18 cellular contexts compared by ENCODE assay signal in the genomic region with DNA sequence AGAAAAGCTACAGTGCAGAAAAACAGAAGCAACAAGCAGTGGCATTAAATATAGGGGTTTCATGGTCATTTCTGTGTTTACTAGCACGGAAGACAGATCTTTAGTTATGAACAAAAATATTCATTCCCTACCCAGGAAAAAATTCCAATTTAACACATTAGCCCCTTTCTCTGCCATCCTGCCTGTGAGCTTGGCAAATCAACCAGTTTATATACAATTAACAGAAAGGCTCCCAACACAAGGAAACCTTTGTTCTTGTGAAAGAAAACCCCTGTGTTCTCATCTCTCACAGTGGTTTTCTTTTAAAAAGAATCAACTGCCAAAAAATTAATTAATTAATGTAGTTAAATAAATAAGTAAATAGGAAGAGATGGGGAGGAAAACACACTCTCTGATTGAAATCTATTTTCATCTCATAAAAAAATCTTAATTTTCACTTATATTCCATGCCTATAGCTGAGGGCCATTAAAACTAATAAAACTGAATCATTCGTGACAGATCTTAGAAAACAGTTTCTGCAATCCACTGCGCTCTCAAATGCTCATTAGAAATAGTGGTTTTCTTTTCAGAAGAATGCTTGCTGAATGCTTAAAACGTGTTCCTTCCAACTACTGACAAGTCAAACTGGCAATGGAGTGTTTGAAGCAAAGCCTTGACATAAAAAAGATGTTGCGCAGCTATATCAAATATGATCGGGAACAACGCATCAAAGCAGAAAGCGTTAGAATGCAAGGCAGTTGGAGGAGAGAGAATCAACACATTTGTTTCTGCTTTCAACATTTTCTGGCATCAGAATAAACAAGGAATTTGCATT.
A peak's percentile ranks its signal among the peaks of the same experiment; 100 is the strongest.
DNase-seq lines count a peak whose midpoint lies in the region; ATAC-seq and TF ChIP-seq lines count a peak whose summit lies in the region.
"Had no signal": no experiment of that assay in that cellular context is flagged by ENCODE, and none has a peak within 500 bp of the region (broad histone marks: within the 10 kb centered on the region; RNA-seq: fewer than 3 reads in every experiment).

No MANE protein-coding gene starts in this region.

- no peaks in the 10 kb centered on the region for H3K9me3 ChIP-seq in uterus
- H3K9me3 ChIP-seq: HAP-1, Peyer's patch had no signal

- TF ChIP-seq POLR2A in uterus (IDR thresholded peaks at IDR 0.05): no peak

- H3K27ac ChIP-seq in angular gyrus (ENCODE audit: low read depth, low read length): peak overlapping the region; percentile 97
- peak overlapping the region; percentile 91 for H3K27ac ChIP-seq in substantia nigra (ENCODE audit: low read depth, low read length, poor library complexity, severe bottlenecking)
- no peak overlapping the region for H3K27ac ChIP-seq in uterus
- H3K27ac ChIP-seq: Peyer's patch had no signal

- DNase-seq in foreskin melanocyte: peak; percentile 67
- DNase-seq in midbrain (lab: John Stamatoyannopoulos, UW): peak; percentile 71
- DNase-seq in substantia nigra (lab: John Stamatoyannopoulos, UW): peak in 7 of 49 donors; percentile 1 to 57 (median 2)
- no peak for DNase-seq in hepatic stellate cell (ENCODE audit: low spot score)
- DNase-seq in GM03348 (ENCODE audit: low spot score): no peak
- DNase-seq in uterus: no peak
- DNase-seq: DMS79; NCI-H1105; NCI-H146; NCI-H2029; NCI-H2227 treated with DMSO at 0.1 percent for 48 hours; NCI-H510A; NK-92 treated with Interleukin-12 subunit alpha and Interleukin-12 subunit beta, amount 100 ng/mL, for 24 hours; Peyer's patch had no signal

- ATAC-seq in GM21619 (IDR thresholded peaks at IDR 0.05; ENCODE audit: unreplicated experiment): no peak
- ATAC-seq: GM23338 had no signal

- no peaks in the 10 kb centered on the region for H3K36me3 ChIP-seq in uterus
- H3K36me3 ChIP-seq: HAP-1, Peyer's patch had no signal

- H3K27me3 ChIP-seq in uterus: no peaks in the 10 kb centered on the region
- H3K27me3 ChIP-seq: Peyer's patch had no signal

- TF ChIP-seq CTCF in uterus (IDR thresholded peaks at IDR 0.05): no peak

- H3K4me1 ChIP-seq in uterus: no peaks in the 10 kb centered on the region
- H3K4me1 ChIP-seq: HAP-1, Peyer's patch had no signal

- no peak overlapping the region for H3K4me3 ChIP-seq in uterus
- H3K4me3 ChIP-seq: GM23338, HAP-1, Peyer's patch had no signal

- intact Hi-C loops in uterus (cut with DNase I; ENCODE audit: low total_unique reads): no loop called here

Comparison
In these comparisons a context has a peak if more than half of its experiments do, and no peak if none do; other contexts are left out.
1. H3K27ac ChIP-seq: peak in angular gyrus (single experiment) and substantia nigra (single experiment); none in uterus (0 of 2).
2. DNase-seq: peak in foreskin melanocyte (single experiment) and midbrain (single experiment); none in hepatic stellate cell (single experiment), GM03348 (single experiment) and uterus (0 of 2).